In genomic region chr16:4113358-4114256, GRCh38 we compare ENCODE assay signal across 10 cellular contexts. TPM values are rescaled to one million over a fixed set of nuclear protein-coding genes. Genes with fewer than 3 reads are reported as not detected.
A peak's percentile ranks its signal among the peaks of the same experiment; 100 is the strongest.
DNase-seq lines count a peak whose midpoint lies in the region; ATAC-seq and TF ChIP-seq lines count a peak whose summit lies in the region.
"Had no signal": no experiment of that assay in that cellular context is flagged by ENCODE, and none has a peak within 500 bp of the region (broad histone marks: within the 10 kb centered on the region; RNA-seq: fewer than 3 reads in every experiment).

No MANE protein-coding gene starts in this region.

- TF ChIP-seq CTCF in AG10803 (conservative IDR thresholded peaks at IDR 0.05; ENCODE audit: low read length), result no peak
- no peak for TF ChIP-seq CTCF in coronary artery (IDR thresholded peaks at IDR 0.05)
- no peak for TF ChIP-seq CTCF in mucosa of descending colon (IDR thresholded peaks at IDR 0.05)

- no peaks in the 10 kb centered on the region for H3K9me3 ChIP-seq in naive thymus-derived CD4-positive, alpha-beta T cell (ENCODE audit: control insufficient read depth in 2 of 3, low read length in 3 of 3)
- no peaks in the 10 kb centered on the region for H3K9me3 ChIP-seq in mucosa of descending colon

- H3K27me3 Mint-ChIP-seq in IgD-negative memory B cell, result peaks cover 4% of the 10 kb centered on the region
- peaks cover 0 to 11% (median 0%) of the 10 kb centered on the region in 5 donors for H3K27me3 Mint-ChIP-seq in naive thymus-derived CD4-positive, alpha-beta T cell

- peak overlapping the region; percentile 77 for H3K4me3 ChIP-seq in AG10803 (ENCODE audit: low read length)
- peak overlapping the region; percentile 93 for H3K4me3 ChIP-seq in coronary artery
- no peak overlapping the region for H3K4me3 ChIP-seq in naive thymus-derived CD4-positive, alpha-beta T cell (ENCODE audit: low read length)
- no peak overlapping the region for H3K4me3 ChIP-seq in mucosa of descending colon

- H3K27ac Mint-ChIP-seq in IgD-negative memory B cell, result no peak overlapping the region
- peak overlapping the region in 5 of 9 donors; percentile 9 to 68 (median 34) for H3K27ac Mint-ChIP-seq in naive thymus-derived CD4-positive, alpha-beta T cell
- H3K27ac Mint-ChIP-seq: stimulated activated naive B cell treated with anti-CD40 and anti-IgM and Interleukin-4, amounts not matched to agents 10 μg/mL and 1 μg/mL and 100 μg/mL, for 72 hours had no signal

- H3K4me3 Mint-ChIP-seq in IgD-negative memory B cell, result peak overlapping the region in 3 of 4 donors; percentile 25 to 83 (median 36)
- H3K4me3 Mint-ChIP-seq in naive thymus-derived CD4-positive, alpha-beta T cell, result peak overlapping the region; percentile 55 to 94 (median 76)

- H3K9me3 Mint-ChIP-seq in IgD-negative memory B cell, result peaks cover 0 to 4% (median 0%) of the 10 kb centered on the region in 3 donors
- H3K9me3 Mint-ChIP-seq in naive thymus-derived CD4-positive, alpha-beta T cell, result no peaks in the 10 kb centered on the region
- H3K9me3 Mint-ChIP-seq: stimulated activated naive B cell treated with anti-CD40 and anti-IgM and Interleukin-4, amounts not matched to agents 10 μg/mL and 1 μg/mL and 100 μg/mL, for 72 hours had no signal

- ATAC-seq in naive thymus-derived CD4-positive, alpha-beta T cell, result no peak
- no peak for ATAC-seq in mucosa of descending colon
- no peak for ATAC-seq in GM18502 (IDR thresholded peaks at IDR 0.05; ENCODE audit: poor library complexity, unreplicated experiment)
- ATAC-seq: stimulated activated naive B cell treated with anti-CD40 and anti-IgM and Interleukin-4, amounts not matched to agents 10 μg/mL and 1 μg/mL and 100 μg/mL, for 72 hours had no signal

- no peaks in the 10 kb centered on the region for H3K36me3 ChIP-seq in naive thymus-derived CD4-positive, alpha-beta T cell (ENCODE audit: control insufficient read depth in 2 of 3, insufficient read depth in 3 of 3, low read length in 3 of 3)
- H3K36me3 ChIP-seq in mucosa of descending colon (ENCODE audit: low read depth), result no peaks in the 10 kb centered on the region

- peaks cover 13 to 19% of the 10 kb centered on the region in 2 donors for H3K4me1 ChIP-seq in naive thymus-derived CD4-positive, alpha-beta T cell (ENCODE audit: control insufficient read depth in 2 of 2, insufficient read depth in 2 of 2, low read length in 2 of 2)
- H3K4me1 ChIP-seq in mucosa of descending colon (ENCODE audit: low read depth), result peaks cover 49% of the 10 kb centered on the region

- H3K36me3 Mint-ChIP-seq in IgD-negative memory B cell, result peaks cover 1% of the 10 kb centered on the region
- peaks cover 0 to 13% (median 0%) of the 10 kb centered on the region in 5 donors for H3K36me3 Mint-ChIP-seq in naive thymus-derived CD4-positive, alpha-beta T cell

- H3K4me1 Mint-ChIP-seq in IgD-negative memory B cell, result peaks cover 5 to 26% (median 12%) of the 10 kb centered on the region in 3 donors
- H3K4me1 Mint-ChIP-seq in naive thymus-derived CD4-positive, alpha-beta T cell, result peaks cover 37 to 58% (median 51%) of the 10 kb centered on the region in 7 donors

- no peaks in the 10 kb centered on the region for H3K27me3 ChIP-seq in naive thymus-derived CD4-positive, alpha-beta T cell (ENCODE audit: control insufficient read depth in 2 of 2, insufficient read depth in 2 of 2, low read length in 2 of 2)

- DNase-seq in AG10803 (ENCODE audit: low read depth), result no peak
- no peak for DNase-seq in coronary artery (ENCODE audit: low spot score)
- DNase-seq in naive thymus-derived CD4-positive, alpha-beta T cell, result no peak
- no peak for DNase-seq in mucosa of descending colon
- DNase-seq in inferior parietal cortex (ENCODE audit: extremely low spot score), result no peak
- DNase-seq in AG08395 (ENCODE audit: low spot score), result no peak
- DNase-seq: H7; stimulated activated naive B cell treated with anti-CD40 and anti-IgM and Interleukin-4, amounts not matched to agents 10 μg/mL and 1 μg/mL and 100 μg/mL, for 72 hours had no signal

- intact Hi-C loops in naive thymus-derived CD4-positive, alpha-beta T cell (cut with micrococcal nuclease), result no loop called here
- intact Hi-C loops in mucosa of descending colon (cut with DNase I, micrococcal nuclease), result no loop called here

- CTCF ChIA-PET in naive thymus-derived CD4-positive, alpha-beta T cell (lab: Charles Lee), result no interaction called here

- POLR2A ChIA-PET in naive thymus-derived CD4-positive, alpha-beta T cell (lab: Charles Lee), result no interaction called here

- peak overlapping the region; percentile 51 to 53 for H3K27ac ChIP-seq in coronary artery
- no peak overlapping the region for H3K27ac ChIP-seq in naive thymus-derived CD4-positive, alpha-beta T cell (ENCODE audit: low read depth, low read length)

RNA-seq across cellular contexts. Expression of gene ADCY9, which starts 2.6 kb away (rescaled TPM):
- 0.21 TPM for polyA plus RNA-seq in IgD-negative memory B cell
- 10 to 100 TPM in 2 of 5 experiments, 1 to 10 TPM in 3; 3.9 to 14.3 (median 5.6) TPM for total RNA-seq in naive thymus-derived CD4-positive, alpha-beta T cell
- under 1 TPM; 0.46 to 0.47 TPM for polyA plus RNA-seq in naive thymus-derived CD4-positive, alpha-beta T cell
- 10 to 100 TPM; 30.0 to 50.8 (median 41.8) TPM for total RNA-seq in mucosa of descending colon

Comparison
In these comparisons a context has a peak if more than half of its experiments do, and no peak if none do; other contexts are left out.
1. H3K4me3 ChIP-seq: peak in AG10803 (single experiment) and coronary artery (single experiment); none in naive thymus-derived CD4-positive, alpha-beta T cell (single experiment) and mucosa of descending colon (single experiment).
2. H3K27ac Mint-ChIP-seq: peak in naive thymus-derived CD4-positive, alpha-beta T cell (5 of 9); none in IgD-negative memory B cell (0 of 3).